Comparison of ENCODE assay signal across 12 cellular contexts in the genomic region with DNA sequence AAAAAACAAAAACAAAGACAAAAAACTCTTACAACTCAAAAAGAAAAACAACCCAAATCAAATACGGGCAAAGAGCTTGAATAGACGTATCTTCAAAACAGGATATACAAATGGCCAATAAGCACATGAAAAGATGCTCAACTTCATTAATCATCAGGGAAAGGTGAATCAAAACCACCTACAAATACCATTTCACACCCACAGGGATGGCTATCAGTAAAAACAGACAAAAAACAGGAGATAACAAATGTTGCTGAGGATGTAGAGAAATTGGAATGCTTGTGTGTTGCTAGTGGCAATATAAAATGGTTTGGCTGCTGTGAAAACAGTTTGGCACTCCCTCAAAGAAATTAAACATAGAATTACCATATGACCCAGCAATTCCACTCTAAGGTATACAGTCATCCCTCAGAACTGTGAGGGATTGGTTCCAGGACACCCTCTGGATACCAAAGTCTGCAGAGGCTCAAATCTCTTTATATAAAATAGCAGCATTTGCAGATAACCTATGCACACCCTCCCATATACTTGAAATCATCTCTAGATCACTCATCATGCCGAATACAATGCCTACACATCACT. TPM values are rescaled to one million over a fixed set of nuclear protein-coding genes. Genes with fewer than 3 reads are reported as not detected.
DNase-seq lines count a peak whose midpoint lies in the region; FAIRE-seq and TF ChIP-seq lines count a peak whose summit lies in the region.
"Had no signal": no experiment of that assay in that cellular context is flagged by ENCODE, and none has a peak within 500 bp of the region (broad histone marks: within the 10 kb centered on the region; RNA-seq: fewer than 3 reads in every experiment).

No MANE protein-coding gene starts in this region.

- FAIRE-seq in urothelium cell line (lab: Jason Lieb, UNC): no peak

- peaks cover 4 to 100% (median 55%) of the 10 kb centered on the region in 11 experiments; a peak in 17 of 22 replicates for H4K20me1 ChIP-seq in BLaER1 treated with 17β-estradiol and CSF1 and Interleukin-3, amounts not matched to agents 10 nM and 100 nM

- H3K9me3 Mint-ChIP-seq in mesothelial cell of epicardium: peaks cover 16% of the 10 kb centered on the region
- H3K9me3 Mint-ChIP-seq: CD4-positive, CD25-positive, alpha-beta regulatory T cell had no signal

- H3K27me3 ChIP-seq in BLaER1 treated with 17β-estradiol and CSF1 and Interleukin-3, amounts not matched to agents 10 nM and 100 nM: no peaks in the 10 kb centered on the region
- H3K27me3 ChIP-seq in MG63 (no peaks in the 10 kb centered on the region), brain microvascular endothelial cell (replicated peaks) (no peaks in the 10 kb centered on the region)

- TF ChIP-seq CTCF in brain microvascular endothelial cell (IDR thresholded peaks at IDR 0.05; ENCODE audit: low read depth, low read length, missing control alignments) (no peak), mesothelial cell of epicardium (IDR thresholded peaks at IDR 0.05; ENCODE audit: unreplicated experiment) (no peak)

- no peaks in the 10 kb centered on the region for H3K27me3 Mint-ChIP-seq in mesothelial cell of epicardium (ENCODE audit: low read depth)
- H3K27me3 Mint-ChIP-seq: CD4-positive, CD25-positive, alpha-beta regulatory T cell; IgD-negative memory B cell had no signal

- H3K4me2 ChIP-seq in BLaER1 treated with 17β-estradiol and CSF1 and Interleukin-3, amounts not matched to agents 10 nM and 100 nM: peak overlapping the region; percentile 79 to 96 (median 89)

- H3K27ac ChIP-seq in BLaER1 treated with 17β-estradiol and CSF1 and Interleukin-3, amounts not matched to agents 10 nM and 100 nM: peak overlapping the region; percentile 56 to 81 (median 74); a peak in 20 of 22 replicates
- peak overlapping the region; percentile 82 for H3K27ac ChIP-seq in brain microvascular endothelial cell

- H3K4me3 Mint-ChIP-seq in mesothelial cell of epicardium: no peak overlapping the region
- H3K4me3 Mint-ChIP-seq: CD4-positive, CD25-positive, alpha-beta regulatory T cell; endodermal cell had no signal

- peaks cover 18 to 54% (median 37%) of the 10 kb centered on the region in 11 experiments for H3K9me3 ChIP-seq in BLaER1 treated with 17β-estradiol and CSF1 and Interleukin-3, amounts not matched to agents 10 nM and 100 nM (replicated peaks in 1 of 11)
- H3K9me3 ChIP-seq in MG63: no peaks in the 10 kb centered on the region

- DNase-seq in MG63: peak; percentile 24
- DNase-seq in brain microvascular endothelial cell: peak; percentile 37
- DNase-seq in mesothelial cell of epicardium (ENCODE audit: low spot score in 2 of 2, unreplicated experiment in 2 of 2): no peak
- DNase-seq in iPS-NIHi7 (ENCODE audit: extremely low spot score): no peak
- DNase-seq in ecto neural progenitor cell (ENCODE audit: low spot score): no peak
- DNase-seq in urothelium cell line (ENCODE audit: low spot score): no peak
- no peak for DNase-seq in kidney glomerular epithelial cell (lab: John Stamatoyannopoulos, UW)
- DNase-seq: CD4-positive, CD25-positive, alpha-beta regulatory T cell; endodermal cell; T-helper 1 cell had no signal

- no peak overlapping the region for H3K4me3 ChIP-seq in BLaER1 treated with 17β-estradiol and CSF1 and Interleukin-3, amounts not matched to agents 10 nM and 100 nM
- no peak overlapping the region for H3K4me3 ChIP-seq in MG63
- no peak overlapping the region for H3K4me3 ChIP-seq in brain microvascular endothelial cell (ENCODE audit: low read depth, low read length)

- H3K9ac ChIP-seq in BLaER1 treated with 17β-estradiol and CSF1 and Interleukin-3, amounts not matched to agents 10 nM and 100 nM: peak overlapping the region in 9 of 11 experiments; percentile 49 to 69 (median 57); a peak in 9 of 22 replicates

- peaks cover 6% of the 10 kb centered on the region for H3K4me1 Mint-ChIP-seq in mesothelial cell of epicardium
- H3K4me1 Mint-ChIP-seq: endodermal cell had no signal

- peaks cover 17 to 75% (median 56%) of the 10 kb centered on the region in 11 experiments; a peak in 21 of 22 replicates for H3K36me3 ChIP-seq in BLaER1 treated with 17β-estradiol and CSF1 and Interleukin-3, amounts not matched to agents 10 nM and 100 nM
- H3K36me3 ChIP-seq in MG63 (peaks cover 15% of the 10 kb centered on the region; the same call in 1 of the 2 replicates), brain microvascular endothelial cell (replicated peaks) (peaks cover 4% of the 10 kb centered on the region)

- peaks cover 51 to 93% (median 83%) of the 10 kb centered on the region in 10 experiments for H3K4me1 ChIP-seq in BLaER1 treated with 17β-estradiol and CSF1 and Interleukin-3, amounts not matched to agents 10 nM and 100 nM

- in situ Hi-C loops in brain microvascular endothelial cell (cut with HindIII; ENCODE audit: low pct_ligation_motif_present, low sequenced_read_pairs): no loop called here

- H3K36me3 Mint-ChIP-seq in mesothelial cell of epicardium: peaks cover 33% of the 10 kb centered on the region

- peak overlapping the region; percentile 31 for H3K27ac Mint-ChIP-seq in mesothelial cell of epicardium
- H3K27ac Mint-ChIP-seq: CD4-positive, CD25-positive, alpha-beta regulatory T cell; endodermal cell; IgD-negative memory B cell had no signal

RNA-seq across cellular contexts. Expression of a gene that starts 29.7 kb away (rescaled TPM):
- total RNA-seq in MG63 (2014; rRNA removed; shearing (Covaris generic); ENCODE audit: low replicate concordance): 3.0 and 6.5 TPM in 2 replicates
- 90.5 to 99.8 TPM (median 93.1 TPM) in 3 replicates for total RNA-seq in mesothelial cell of epicardium

Comparison
In these comparisons a context has a peak if more than half of its experiments do, and no peak if none do; other contexts are left out.
1. DNase-seq: peak in MG63 (single experiment) and brain microvascular endothelial cell (single experiment); none in mesothelial cell of epicardium (0 of 2), iPS-NIHi7 (single experiment), ecto neural progenitor cell (single experiment), urothelium cell line (single experiment) and kidney glomerular epithelial cell (single experiment).
2. RNA of a gene that starts 29.7 kb away (total RNA-seq): 90.5 to 99.8 TPM in mesothelial cell of epicardium; 3.0 to 6.5 TPM in MG63; every median in the first group is over 10 times any median in the second.